Comparison of ENCODE assay signal across 22 cellular contexts in the genomic region with DNA sequence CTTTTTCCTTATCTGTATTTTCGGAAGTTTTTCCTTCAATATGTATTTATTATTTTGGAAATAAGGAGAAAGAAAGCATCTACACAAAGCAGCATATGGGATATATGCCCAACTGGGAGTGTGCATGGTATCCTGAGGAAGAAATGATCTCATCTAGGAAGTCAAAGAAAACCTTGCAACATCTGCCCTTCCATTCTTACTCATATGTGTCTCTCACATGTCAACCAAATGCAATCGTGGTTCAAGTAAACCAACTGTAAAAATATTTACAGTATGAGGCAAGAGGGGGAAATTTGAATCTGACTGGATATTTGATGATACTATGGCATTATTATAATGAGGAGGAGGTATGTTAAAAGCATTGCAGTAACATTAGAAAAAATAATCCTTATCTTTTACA. TPM values are rescaled to one million over a fixed set of nuclear protein-coding genes. Genes with fewer than 3 reads are reported as not detected.
DNase-seq lines count a peak whose midpoint lies in the region; ATAC-seq, FAIRE-seq and TF ChIP-seq lines count a peak whose summit lies in the region.
"Had no signal": no experiment of that assay in that cellular context is flagged by ENCODE, and none has a peak within 500 bp of the region (broad histone marks: within the 10 kb centered on the region; RNA-seq: fewer than 3 reads in every experiment).

No MANE protein-coding gene starts in this region.

- no peak for FAIRE-seq in bronchial epithelial cell (lab: Jason Lieb, UNC)
- FAIRE-seq: GM12891, RCC 7860 had no signal

- H3K27me3 ChIP-seq in bronchial epithelial cell (ENCODE audit: control insufficient read depth, insufficient read depth, low read length): peaks cover 4% of the 10 kb centered on the region
- H3K27me3 ChIP-seq: BLaER1 had no signal

- H3K4me1 Mint-ChIP-seq in activated T-cell treated with anti-CD3 and anti-CD28 coated beads, Interleukin-2, amount 50 U/mL, for 24 hours (ENCODE audit: low read depth): peaks cover 7% of the 10 kb centered on the region

- no peaks in the 10 kb centered on the region for H3K9me3 Mint-ChIP-seq in activated T-cell treated with anti-CD3 and anti-CD28 coated beads, Interleukin-2, amount 50 U/mL, for 24 hours
- H3K9me3 Mint-ChIP-seq: HFFc6 had no signal

- no peaks in the 10 kb centered on the region for H3K36me3 Mint-ChIP-seq in activated T-cell treated with anti-CD3 and anti-CD28 coated beads, Interleukin-2, amount 50 U/mL, for 24 hours (ENCODE audit: low read depth)

- H3K4me3 Mint-ChIP-seq in activated T-cell treated with anti-CD3 and anti-CD28 coated beads, Interleukin-2, amount 50 U/mL, for 24 hours: no peak overlapping the region
- H3K4me3 Mint-ChIP-seq: HFFc6 had no signal

- ATAC-seq in HG03108 (IDR thresholded peaks at IDR 0.05; ENCODE audit: unreplicated experiment) (no peak), HG03139 (IDR thresholded peaks at IDR 0.05; ENCODE audit: unreplicated experiment) (no peak)

- H3K27ac Mint-ChIP-seq in activated T-cell treated with anti-CD3 and anti-CD28 coated beads, Interleukin-2, amount 50 U/mL, for 24 hours: no peak overlapping the region
- H3K27ac Mint-ChIP-seq: HFFc6 had no signal

- no peaks in the 10 kb centered on the region for H3K36me3 ChIP-seq in bronchial epithelial cell (ENCODE audit: control insufficient read depth, insufficient read depth, low read length)
- H3K36me3 ChIP-seq: BLaER1 had no signal

- H3K4me3 ChIP-seq in bronchial epithelial cell (ENCODE audit: low read depth, low read length): no peak overlapping the region
- H3K4me3 ChIP-seq: BLaER1, SK-N-MC had no signal

- peaks cover 35% of the 10 kb centered on the region for H3K27me3 Mint-ChIP-seq in activated T-cell treated with anti-CD3 and anti-CD28 coated beads, Interleukin-2, amount 50 U/mL, for 24 hours

- DNase-seq in NCI-H2171 treated with DMSO at 0.1 percent for 48 hours (lab: John Stamatoyannopoulos, UW) (peak; percentile 45), NCI-H2171 (lab: John Stamatoyannopoulos, UW) (no peak), NCI-H460 (ENCODE audit: extremely low read depth, low read depth) (peak; percentile 1), bronchial epithelial cell (ENCODE audit: low read depth) (peak; percentile 72), ecto neural progenitor cell (ENCODE audit: low spot score) (no peak)
- DNase-seq in activated T-cell treated with anti-CD3 and anti-CD28 coated beads, Interleukin-2, amount 50 U/mL, for 24 hours: no peak
- DNase-seq: 8988T, GF-D8, HFFc6, Karpas-422, NCI-H1417 treated with DMSO at 0.1 percent for 48 hours, NCI-H2029, NCI-H510A treated with DMSO at 0.1 percent for 48 hours, Right ventricle myocardium superior had no signal

- TF ChIP-seq CTCF in bronchial epithelial cell (IDR thresholded peaks at IDR 0.05; ENCODE audit: insufficient read depth, low read length, severe bottlenecking): no peak

RNA-seq across cellular contexts. Expression of gene SCG3, which starts 3.2 kb away (rescaled TPM):
- not detected in 2 replicates for total RNA-seq in NCI-H460 (2014; rRNA removed; shearing (Covaris generic))
- 0.19 TPM in 1 of 2 replicates, not detected in the other for polyA plus RNA-seq in NCI-H460 (2014; cell fraction: nucleus; rRNA removed)
- not detected in 2 replicates for total RNA-seq in bronchial epithelial cell
- total RNA-seq: H4, HFFc6, HT-29, Right ventricle myocardium superior had no signal

RNA-seq across cellular contexts. Expression of gene DMXL2, which starts 55.5 kb away (rescaled TPM):
- total RNA-seq in NCI-H460 (2014; rRNA removed; shearing (Covaris generic)): 42.3 and 48.5 TPM in 2 replicates
- 114 and 159 TPM in 2 replicates for polyA plus RNA-seq in NCI-H460 (2014; cell fraction: nucleus; rRNA removed)
- 14.5 and 16.1 TPM in 2 replicates for total RNA-seq in bronchial epithelial cell

RNA-seq across cellular contexts. Expression of gene LYSMD2, which starts 59.4 kb away (rescaled TPM):
- total RNA-seq in NCI-H460 (2014; rRNA removed; shearing (Covaris generic)): 22.5 and 23.5 TPM in 2 replicates
- polyA plus RNA-seq in NCI-H460 (2014; cell fraction: nucleus; rRNA removed): 12.0 and 12.6 TPM in 2 replicates
- 2.4 and 4.2 TPM in 2 replicates for total RNA-seq in bronchial epithelial cell

Comparison
In these comparisons a context has a peak if more than half of its experiments do, and no peak if none do; other contexts are left out.
1. DNase-seq: peak in NCI-H2171 treated with DMSO at 0.1 percent for 48 hours (single experiment), NCI-H460 (single experiment) and bronchial epithelial cell (single experiment); none in NCI-H2171 (single experiment), activated T-cell treated with anti-CD3 and anti-CD28 coated beads, Interleukin-2, amount 50 U/mL, for 24 hours (single experiment) and ecto neural progenitor cell (single experiment).